8 cellular contexts compared by ENCODE assay signal in the genomic region with DNA sequence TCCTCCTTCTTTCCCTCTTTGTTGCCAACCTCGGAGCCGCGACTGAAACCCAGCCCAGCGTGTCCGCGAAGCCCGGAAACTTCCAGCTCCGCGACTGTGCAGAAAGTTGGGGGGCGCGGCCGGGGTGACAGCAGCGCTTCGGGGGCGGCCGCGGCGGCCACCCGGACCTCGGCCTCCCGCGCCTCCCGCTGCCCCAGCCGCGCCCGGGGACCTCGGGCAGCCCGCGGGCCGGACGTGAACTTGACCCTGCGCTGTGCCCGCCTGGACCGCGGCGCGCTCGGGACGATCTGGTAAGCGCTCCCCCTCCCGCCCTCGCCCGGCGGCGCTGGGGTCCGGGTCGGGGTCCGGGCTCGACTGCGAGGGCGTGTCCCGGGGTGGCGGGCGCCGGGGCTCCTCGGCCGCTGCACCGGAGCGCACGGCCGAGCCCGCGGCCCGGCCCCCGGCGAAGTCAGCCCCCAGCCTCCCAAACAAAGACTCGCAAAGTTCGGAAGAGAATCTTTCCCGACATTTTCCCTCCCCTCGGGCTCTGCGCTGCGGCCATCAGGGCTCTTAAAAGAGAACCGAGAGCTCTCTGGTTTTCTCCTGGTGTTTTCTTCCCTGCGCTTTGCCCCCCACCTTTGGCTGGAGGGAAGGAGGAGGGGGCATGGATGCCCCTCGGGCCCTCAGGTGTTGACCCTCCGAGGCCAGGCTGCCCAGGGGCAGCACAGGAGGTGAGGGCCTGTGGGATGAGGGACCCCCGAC.
A peak's percentile ranks its signal among the peaks of the same experiment; 100 is the strongest.
DNase-seq lines count a peak whose midpoint lies in the region; ATAC-seq, FAIRE-seq and TF ChIP-seq lines count a peak whose summit lies in the region.

No MANE protein-coding gene starts in this region.

- TF ChIP-seq CTCF in left ventricle myocardium inferior (IDR thresholded peaks at IDR 0.05; ENCODE audit: borderline replicate concordance) = no peak

- peak overlapping the region; percentile 90 for H3K9ac ChIP-seq in rectal smooth muscle tissue (ENCODE audit: low read length)

- H3K36me3 ChIP-seq in left ventricle myocardium inferior = no peaks in the 10 kb centered on the region
- no peaks in the 10 kb centered on the region for H3K36me3 ChIP-seq in rectal smooth muscle tissue (ENCODE audit: control insufficient read depth, insufficient read depth, low read length)

- peaks cover 19% of the 10 kb centered on the region for H3K4me1 Mint-ChIP-seq in activated naive CD8-positive, alpha-beta T cell (ENCODE audit: low read depth)

- peak; percentile 36 for DNase-seq in HCEC 1CT
- DNase-seq in left ventricle myocardium inferior = peak; percentile 60
- DNase-seq in H4 (ENCODE audit: low spot score) = no peak
- DNase-seq in HTR-8/SVneo (ENCODE audit: insufficient read length, low spot score) = no peak

- H3K27me3 ChIP-seq in left ventricle myocardium inferior (ENCODE audit: low read depth) (no peaks in the 10 kb centered on the region), rectal smooth muscle tissue (ENCODE audit: control insufficient read depth, insufficient read depth, low read length) (no peaks in the 10 kb centered on the region)

- intact Hi-C loops in left ventricle myocardium inferior (cut with micrococcal nuclease) = no loop called here

- no peaks in the 10 kb centered on the region for H3K36me3 Mint-ChIP-seq in activated naive CD8-positive, alpha-beta T cell

- H3K27me3 Mint-ChIP-seq in activated naive CD8-positive, alpha-beta T cell = no peaks in the 10 kb centered on the region

- FAIRE-seq in HTR-8/SVneo (lab: Jason Lieb, UNC) = no peak

- peak overlapping the region; percentile 81 for H3K4me3 Mint-ChIP-seq in activated naive CD8-positive, alpha-beta T cell

- H3K4me3 ChIP-seq in left ventricle myocardium inferior (peak overlapping the region; percentile 70), rectal smooth muscle tissue (ENCODE audit: low read length) (peak overlapping the region; percentile 80)

- peak overlapping the region; percentile 90 for H3K27ac Mint-ChIP-seq in activated naive CD8-positive, alpha-beta T cell

- H3K9me3 Mint-ChIP-seq in activated naive CD8-positive, alpha-beta T cell (ENCODE audit: low read depth) = no peaks in the 10 kb centered on the region

- H3K27ac ChIP-seq in left ventricle myocardium inferior (replicated peaks) (peak overlapping the region; percentile 100), rectal smooth muscle tissue (ENCODE audit: low read depth, low read length) (peak overlapping the region; percentile 96)

- ATAC-seq in HG03095 (IDR thresholded peaks at IDR 0.05; ENCODE audit: unreplicated experiment) = no peak
- no peak for ATAC-seq in GM19035 (IDR thresholded peaks at IDR 0.05; ENCODE audit: unreplicated experiment)

- peaks cover 81% of the 10 kb centered on the region for H3K4me1 ChIP-seq in left ventricle myocardium inferior
- H3K4me1 ChIP-seq in rectal smooth muscle tissue (ENCODE audit: control insufficient read depth, insufficient read depth, low read length) = peaks cover 33% of the 10 kb centered on the region

- H3K9me3 ChIP-seq in left ventricle myocardium inferior (replicated peaks) = no peaks in the 10 kb centered on the region

Comparison
In these comparisons a context has a peak if more than half of its experiments do, and no peak if none do; other contexts are left out.
1. DNase-seq: peak in HCEC 1CT (single experiment) and left ventricle myocardium inferior (single experiment); none in H4 (single experiment) and HTR-8/SVneo (single experiment).